ENCODE assay signal across 10 cellular contexts in the genomic region with DNA sequence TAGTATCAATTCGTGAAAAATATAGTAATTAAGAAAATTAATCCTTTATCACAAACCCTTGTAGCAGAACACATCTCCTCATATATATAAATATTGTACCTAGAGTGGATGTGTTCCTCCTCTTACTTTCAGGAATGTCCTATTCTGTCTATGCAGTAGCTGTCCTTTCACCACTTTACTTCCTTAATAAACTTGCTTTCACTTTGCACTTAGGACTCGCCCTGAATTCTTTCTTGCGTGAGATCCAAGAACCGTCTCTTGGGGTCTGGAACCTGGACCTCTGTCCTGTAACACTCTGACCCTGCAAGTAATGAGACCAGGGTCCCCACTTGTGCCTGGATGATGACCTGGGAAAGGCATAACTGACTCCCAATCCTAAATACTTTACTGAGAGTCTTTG.
DNase-seq lines count a peak whose midpoint lies in the region; ATAC-seq and TF ChIP-seq lines count a peak whose summit lies in the region.
"Had no signal": no experiment of that assay in that cellular context is flagged by ENCODE, and none has a peak within 500 bp of the region (broad histone marks: within the 10 kb centered on the region; RNA-seq: fewer than 3 reads in every experiment).

No MANE protein-coding gene starts in this region.

- no peak for TF ChIP-seq CTCF in LNCaP clone FGC (IDR thresholded peaks at IDR 0.05; ENCODE audit: control insufficient read depth, extremely low read depth, insufficient read depth)

- H3K9me3 ChIP-seq in subcutaneous abdominal adipose tissue (ENCODE audit: control insufficient read depth in 5 of 5, low read length in 5 of 5): no peaks in the 10 kb centered on the region

- no peaks in the 10 kb centered on the region for H3K27me3 Mint-ChIP-seq in dendritic cell treated with granulocyte-macrophage colony-stimulating factor and Interleukin-4, amounts not matched to agents 40 ng/mL and 50 ng/mL, for 4 days

- H3K27ac Mint-ChIP-seq in dendritic cell treated with granulocyte-macrophage colony-stimulating factor and Interleukin-4, amounts not matched to agents 40 ng/mL and 50 ng/mL, for 4 days: peak overlapping the region; percentile 82
- H3K27ac Mint-ChIP-seq in stimulated activated effector memory CD8-positive, alpha-beta T cell treated with anti-CD3 and anti-CD28 coated beads, Interleukin-12 subunit alpha, Interleukin-12 subunit beta, amount 100 ng/mL, for 72 hours: no peak overlapping the region

- DNase-seq in LNCaP clone FGC (ENCODE audit: low read depth) (no peak), lung microvascular endothelial cell (ENCODE audit: low read depth in 2 of 2) (peak; percentile 7 to 37)
- DNase-seq in stimulated activated effector memory CD8-positive, alpha-beta T cell treated with anti-CD3 and anti-CD28 coated beads, Interleukin-12 subunit alpha, Interleukin-12 subunit beta, amount 100 ng/mL, for 72 hours (ENCODE audit: low spot score in 2 of 2): no peak
- DNase-seq: foreskin melanocyte had no signal

- H3K4me3 ChIP-seq in LNCaP clone FGC (ENCODE audit: low read depth, low read length) (0 out of 2 replicates have a peak overlapping the region, but pooled peaks have one; percentile 14), subcutaneous abdominal adipose tissue (ENCODE audit: low read depth in 1 of 5, low read length in 5 of 5) (peak overlapping the region; percentile 47 to 73 (median 59))
- H3K4me3 ChIP-seq: K562 had no signal

- peaks cover 12% of the 10 kb centered on the region for H3K4me1 Mint-ChIP-seq in dendritic cell treated with granulocyte-macrophage colony-stimulating factor and Interleukin-4, amounts not matched to agents 40 ng/mL and 50 ng/mL, for 4 days (ENCODE audit: low read depth)
- peaks cover 9% of the 10 kb centered on the region for H3K4me1 Mint-ChIP-seq in stimulated activated effector memory CD8-positive, alpha-beta T cell treated with anti-CD3 and anti-CD28 coated beads, Interleukin-12 subunit alpha, Interleukin-12 subunit beta, amount 100 ng/mL, for 72 hours

- no peak for ATAC-seq in stimulated activated effector memory CD8-positive, alpha-beta T cell treated with anti-CD3 and anti-CD28 coated beads, Interleukin-12 subunit alpha, Interleukin-12 subunit beta, amount 100 ng/mL, for 72 hours
- ATAC-seq in HG03139 (IDR thresholded peaks at IDR 0.05; ENCODE audit: unreplicated experiment): no peak
- no peak for ATAC-seq in GM18870 (IDR thresholded peaks at IDR 0.05; ENCODE audit: unreplicated experiment)
- ATAC-seq: HCT116, K562 had no signal

- H3K9me3 Mint-ChIP-seq in dendritic cell treated with granulocyte-macrophage colony-stimulating factor and Interleukin-4, amounts not matched to agents 40 ng/mL and 50 ng/mL, for 4 days: no peaks in the 10 kb centered on the region
- H3K9me3 Mint-ChIP-seq in stimulated activated effector memory CD8-positive, alpha-beta T cell treated with anti-CD3 and anti-CD28 coated beads, Interleukin-12 subunit alpha, Interleukin-12 subunit beta, amount 100 ng/mL, for 72 hours: no peaks in the 10 kb centered on the region

- H3K36me3 Mint-ChIP-seq in dendritic cell treated with granulocyte-macrophage colony-stimulating factor and Interleukin-4, amounts not matched to agents 40 ng/mL and 50 ng/mL, for 4 days (ENCODE audit: low read depth): no peaks in the 10 kb centered on the region
- H3K36me3 Mint-ChIP-seq in stimulated activated effector memory CD8-positive, alpha-beta T cell treated with anti-CD3 and anti-CD28 coated beads, Interleukin-12 subunit alpha, Interleukin-12 subunit beta, amount 100 ng/mL, for 72 hours: no peaks in the 10 kb centered on the region

- no peaks in the 10 kb centered on the region for H3K27me3 ChIP-seq in subcutaneous abdominal adipose tissue (ENCODE audit: control insufficient read depth in 5 of 5, insufficient read depth in 4 of 5, low read length in 5 of 5)

- peak overlapping the region in 4 of 5 donors; percentile 60 to 66 (median 64) for H3K9ac ChIP-seq in subcutaneous abdominal adipose tissue (ENCODE audit: low read length in 5 of 5)

- H3K27ac ChIP-seq in subcutaneous abdominal adipose tissue (ENCODE audit: low read depth, low read length): peak overlapping the region; percentile 27

- peaks cover 0 to 22% (median 18%) of the 10 kb centered on the region in 5 donors for H3K4me1 ChIP-seq in subcutaneous abdominal adipose tissue (ENCODE audit: control insufficient read depth in 5 of 5, insufficient read depth in 5 of 5, low read length in 5 of 5)

- no peaks in the 10 kb centered on the region for H3K36me3 ChIP-seq in subcutaneous abdominal adipose tissue (ENCODE audit: control insufficient read depth in 5 of 5, insufficient read depth in 5 of 5, low read length in 5 of 5)

- intact Hi-C loops in dendritic cell treated with granulocyte-macrophage colony-stimulating factor and Interleukin-4, amounts not matched to agents 40 ng/mL and 50 ng/mL, for 4 days (cut with micrococcal nuclease): no loop called here

- peak overlapping the region; percentile 71 for H3K4me3 Mint-ChIP-seq in dendritic cell treated with granulocyte-macrophage colony-stimulating factor and Interleukin-4, amounts not matched to agents 40 ng/mL and 50 ng/mL, for 4 days
- no peak overlapping the region for H3K4me3 Mint-ChIP-seq in stimulated activated effector memory CD8-positive, alpha-beta T cell treated with anti-CD3 and anti-CD28 coated beads, Interleukin-12 subunit alpha, Interleukin-12 subunit beta, amount 100 ng/mL, for 72 hours

Comparison
In these comparisons a context has a peak if more than half of its experiments do, and no peak if none do; other contexts are left out.
1. DNase-seq: peak in lung microvascular endothelial cell (2 of 2); none in LNCaP clone FGC (single experiment) and stimulated activated effector memory CD8-positive, alpha-beta T cell treated with anti-CD3 and anti-CD28 coated beads, Interleukin-12 subunit alpha, Interleukin-12 subunit beta, amount 100 ng/mL, for 72 hours (0 of 2).